ENCODE assay signal across 20 cellular contexts in the genomic region with DNA sequence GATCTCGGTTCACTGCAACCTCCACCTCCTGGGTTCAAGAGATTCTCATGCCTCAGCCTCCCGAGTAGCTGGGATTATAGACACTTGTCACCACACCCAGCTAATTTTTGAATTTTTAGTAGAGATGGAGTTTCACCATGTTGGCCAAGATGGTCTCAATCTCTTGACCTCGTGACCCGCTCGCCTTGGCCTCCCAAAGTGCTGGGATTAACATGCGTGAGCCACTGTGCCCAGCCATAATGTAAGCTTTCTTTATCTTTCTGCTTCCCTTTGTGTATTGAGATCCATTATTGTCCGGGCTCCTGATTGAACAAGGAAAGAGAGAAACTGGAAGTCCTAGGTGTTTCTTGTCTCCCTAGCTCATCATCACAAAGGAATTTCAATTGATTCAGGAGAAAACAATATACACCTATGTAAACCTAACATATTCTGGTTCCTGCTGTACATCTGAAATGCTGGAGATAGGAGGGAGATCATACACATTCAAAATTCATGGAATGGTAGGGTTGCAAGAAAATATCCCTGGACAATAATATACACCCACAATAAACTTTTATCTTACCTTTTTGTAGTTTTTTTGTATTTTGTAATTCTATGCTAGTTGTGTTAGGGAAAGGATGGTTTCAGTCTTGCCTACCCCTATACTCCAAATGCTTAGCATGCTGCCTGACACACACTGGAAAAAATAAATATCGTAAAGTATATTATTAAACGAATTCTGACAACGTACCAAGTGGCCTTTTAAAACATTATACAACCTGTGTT.
"Had no signal": no experiment of that assay in that cellular context is flagged by ENCODE, and none has a peak within 500 bp of the region (broad histone marks: within the 10 kb centered on the region; RNA-seq: fewer than 3 reads in every experiment).

No MANE protein-coding gene starts in this region.

- H3K4me2 ChIP-seq: PC-9 had no signal

- H3K36me3 ChIP-seq: brain microvascular endothelial cell had no signal

- ATAC-seq: activated T-helper 17 cell treated with anti-CD3 and anti-CD28 coated beads, Interleukin-2, amount 50 U/mL, for 72 hours had no signal

- DNase-seq: activated CD4-positive, alpha-beta memory T cell treated with anti-CD3 and anti-CD28 coated beads for 36 hours; activated CD4-positive, CD25-positive, alpha-beta regulatory T cell; activated CD8-positive, alpha-beta memory T cell treated with anti-CD3 and anti-CD28 coated beads for 24 hours; activated gamma-delta T cell; activated T-cell treated with anti-CD3 and anti-CD28 coated beads for 4 hours; activated T-cell treated with anti-CD3 and anti-CD28 coated beads, Interleukin-2, amount 50 U/mL, for 48 hours; brain microvascular endothelial cell; cerebellar nuclear complex; Karpas-422; NCI-H1048; NCI-H1930; NCI-H2171; NCI-H2227 treated with DMSO at 0.1 percent for 48 hours; NCI-H446 treated with DMSO at 0.1 percent for 48 hours; NCI-H524 treated with DMSO at 0.1 percent for 48 hours; PC-9; SIG-M5 had no signal

- H3K27me3 ChIP-seq: brain microvascular endothelial cell had no signal

- H2AFZ ChIP-seq: PC-9 had no signal

- H3K4me3 ChIP-seq: PC-9, SK-N-MC had no signal

- H3K27ac ChIP-seq: brain microvascular endothelial cell, SK-N-MC, VCaP had no signal
